In genomic region chr1:44799770-44800584, GRCh38 we compare ENCODE assay signal across 8 cellular contexts. TPM values are rescaled to one million over a fixed set of nuclear protein-coding genes. Genes with fewer than 3 reads are reported as not detected.
DNase-seq lines count a peak whose midpoint lies in the region; ATAC-seq lines count a peak whose summit lies in the region.

TSS of gene PLK3 (plus strand) at chr1:44800377. CDS start at chr1:44800464, 87 bp downstream.

- peak within 1 kb of the TSS; percentile 94 for H3K56ac ChIP-seq in mesendoderm (ENCODE audit: low read length)

- H3K4me3 Mint-ChIP-seq in activated CD8-positive, alpha-beta memory T cell treated with anti-CD3 and anti-CD28 coated beads, Interleukin-2, amount 10 ng/mL, durations not matched to agents 7 days and 5 days = peak within 1 kb of the TSS; percentile 78

- no peaks in the 10 kb centered on the region for H3K9me3 Mint-ChIP-seq in activated CD8-positive, alpha-beta memory T cell treated with anti-CD3 and anti-CD28 coated beads, Interleukin-2, amount 10 ng/mL, durations not matched to agents 7 days and 5 days (ENCODE audit: low read depth)

- CTCF ChIA-PET in activated CD8-positive, alpha-beta memory T cell treated with anti-CD3 and anti-CD28 coated beads, Interleukin-2, amount 10 ng/mL, durations not matched to agents 7 days and 5 days (lab: Charles Lee) = interaction anchor here (0.6 to 5.2 kb wide), 22 partner anchors 9 to 691 kb away, joined by 3 to 62 read pairs (median 5); partner anchors contain the start of genes BTBD19, EIF2B3, HECTD3 and MUTYH

- H3K9me3 ChIP-seq in HUES48 (ENCODE audit: control insufficient read depth, insufficient read depth, low read length) (no peaks in the 10 kb centered on the region), NT2/D1 (ENCODE audit: insufficient read depth, low read length) (no peaks in the 10 kb centered on the region), endocrine pancreas (ENCODE audit: control insufficient read depth, low read length) (no peaks in the 10 kb centered on the region)

- H3K18ac ChIP-seq in mesendoderm (ENCODE audit: low read length) = peak within 1 kb of the TSS; percentile 72

- H3K4me3 ChIP-seq in HUES48 (ENCODE audit: low read depth, low read length) (peak within 1 kb of the TSS; percentile 75), NT2/D1 (ENCODE audit: insufficient read length, low read depth) (peak within 1 kb of the TSS; percentile 89), endocrine pancreas (ENCODE audit: control insufficient read depth, insufficient read depth, low read length) (no peak within 1 kb of the TSS), mesendoderm (ENCODE audit: low read length) (peak within 1 kb of the TSS; percentile 73)

- no peaks in the 10 kb centered on the region for H3K79me2 ChIP-seq in mesendoderm (ENCODE audit: control insufficient read depth, insufficient read depth, low read length)

- peak within 1 kb of the TSS; percentile 89 for H3K9ac ChIP-seq in HUES48 (ENCODE audit: low read depth, low read length)
- H3K9ac ChIP-seq in NT2/D1 (ENCODE audit: insufficient read length, low read depth) = peak within 1 kb of the TSS; percentile 91
- H3K9ac ChIP-seq in endocrine pancreas (ENCODE audit: control insufficient read depth, insufficient read depth, low read length) = peak within 1 kb of the TSS; percentile 86
- H3K9ac ChIP-seq in mesendoderm (ENCODE audit: low read length) = peak within 1 kb of the TSS; percentile 86

- H4K5ac ChIP-seq in mesendoderm (ENCODE audit: low read length) = no peak within 1 kb of the TSS

- no peaks in the 10 kb centered on the region for H3K4me1 ChIP-seq in HUES48 (ENCODE audit: control insufficient read depth, insufficient read depth, low read length)
- peaks cover 22% of the 10 kb centered on the region for H3K4me1 ChIP-seq in NT2/D1 (ENCODE audit: insufficient read depth, insufficient read length)
- H3K4me1 ChIP-seq in endocrine pancreas (ENCODE audit: control insufficient read depth, insufficient read depth, low read length) = no peaks in the 10 kb centered on the region
- H3K4me1 ChIP-seq in mesendoderm (ENCODE audit: control insufficient read depth, low read depth, low read length) = peaks cover 5% of the 10 kb centered on the region

- ATAC-seq in GM21390 (IDR thresholded peaks at IDR 0.05; ENCODE audit: unreplicated experiment) = peak; percentile 86
- ATAC-seq in activated CD8-positive, alpha-beta memory T cell treated with anti-CD3 and anti-CD28 coated beads, Interleukin-2, amount 10 ng/mL, durations not matched to agents 7 days and 5 days = peak; percentile 81

- peak within 1 kb of the TSS; percentile 15 for H2BK120ac ChIP-seq in mesendoderm (ENCODE audit: low read depth, low read length)

- peaks cover 24% of the 10 kb centered on the region for H3K36me3 Mint-ChIP-seq in activated CD8-positive, alpha-beta memory T cell treated with anti-CD3 and anti-CD28 coated beads, Interleukin-2, amount 10 ng/mL, durations not matched to agents 7 days and 5 days

- H3K79me1 ChIP-seq in mesendoderm (ENCODE audit: low read length) = peaks cover 7% of the 10 kb centered on the region

- H3K27me3 ChIP-seq in HUES48 (ENCODE audit: control insufficient read depth, insufficient read depth, low read length) (peaks cover 4% of the 10 kb centered on the region), NT2/D1 (ENCODE audit: insufficient read depth, insufficient read length) (peaks cover 6% of the 10 kb centered on the region), endocrine pancreas (ENCODE audit: control insufficient read depth, insufficient read depth, low read length) (no peaks in the 10 kb centered on the region), mesendoderm (ENCODE audit: insufficient read depth, low read length, poor library complexity) (no peaks in the 10 kb centered on the region)

- peaks cover 27% of the 10 kb centered on the region for H3K36me3 ChIP-seq in HUES48 (ENCODE audit: control insufficient read depth, insufficient read depth, low read length)
- H3K36me3 ChIP-seq in NT2/D1 (ENCODE audit: insufficient read depth, insufficient read length, low read length) = peaks cover 34% of the 10 kb centered on the region
- peaks cover 2% of the 10 kb centered on the region for H3K36me3 ChIP-seq in endocrine pancreas (ENCODE audit: control insufficient read depth, insufficient read depth, low read length)
- no peaks in the 10 kb centered on the region for H3K36me3 ChIP-seq in mesendoderm (ENCODE audit: control insufficient read depth, insufficient read depth, low read length)

- H3K23ac ChIP-seq in mesendoderm (ENCODE audit: low read length) = peak within 1 kb of the TSS; percentile 98

- H3K4me2 ChIP-seq in mesendoderm (ENCODE audit: low read length) = peak within 1 kb of the TSS; percentile 90

- peaks cover 29% of the 10 kb centered on the region for H3K4me1 Mint-ChIP-seq in activated CD8-positive, alpha-beta memory T cell treated with anti-CD3 and anti-CD28 coated beads, Interleukin-2, amount 10 ng/mL, durations not matched to agents 7 days and 5 days

- peak within 1 kb of the TSS; percentile 100 for H3K27ac Mint-ChIP-seq in activated CD8-positive, alpha-beta memory T cell treated with anti-CD3 and anti-CD28 coated beads, Interleukin-2, amount 10 ng/mL, durations not matched to agents 7 days and 5 days

- no peaks in the 10 kb centered on the region for H3K27me3 Mint-ChIP-seq in activated CD8-positive, alpha-beta memory T cell treated with anti-CD3 and anti-CD28 coated beads, Interleukin-2, amount 10 ng/mL, durations not matched to agents 7 days and 5 days

- peak within 1 kb of the TSS; percentile 84 for H3K4ac ChIP-seq in mesendoderm (ENCODE audit: low read depth, low read length)

- peak within 1 kb of the TSS; percentile 71 for H2BK5ac ChIP-seq in mesendoderm (ENCODE audit: low read length)

- H2BK15ac ChIP-seq in mesendoderm (replicated peaks; ENCODE audit: low read depth) = no peak within 1 kb of the TSS

- DNase-seq in D341Med (ENCODE audit: low spot score) (peak; percentile 94), NT2/D1 (ENCODE audit: low read depth, low spot score) (peak; percentile 99), mesendoderm (peak; percentile 99)
- DNase-seq in activated CD8-positive, alpha-beta memory T cell treated with anti-CD3 and anti-CD28 coated beads, Interleukin-2, amount 10 ng/mL, durations not matched to agents 7 days and 5 days = peak; percentile 99
- DNase-seq in stimulated activated CD8-positive, alpha-beta memory T cell treated with anti-CD3 and anti-CD28 coated beads, Interleukin-15, amount 100 ng/mL, for 1 hour (ENCODE audit: low read depth) = peak; percentile 96

- no CpG with 5 or more reads among the region's 79 CpGs for WGBS in mesendoderm (ENCODE audit: extremely low coverage, insufficient coverage, low lambda C conversion rate)

- H3K27ac ChIP-seq in HUES48 (ENCODE audit: low read depth, low read length) = peak within 1 kb of the TSS; percentile 98
- H3K27ac ChIP-seq in mesendoderm (ENCODE audit: low read depth, low read length) = peak within 1 kb of the TSS; percentile 85

- no peak within 1 kb of the TSS for H4K8ac ChIP-seq in mesendoderm (ENCODE audit: low read depth, low read length)

- H2AK5ac ChIP-seq in mesendoderm (ENCODE audit: low read length) = no peak within 1 kb of the TSS

RNA-seq across cellular contexts. Expression of gene PLK3, which starts in this region (rescaled TPM):
- 10 to 100 TPM; 43.1 to 48.9 TPM for total RNA-seq in activated CD8-positive, alpha-beta memory T cell treated with anti-CD3 and anti-CD28 coated beads, Interleukin-2, amount 10 ng/mL, durations not matched to agents 7 days and 5 days
- 6.3 TPM for polyA plus RNA-seq in mesendoderm (2013, experiment 1 of 2)
- 6.2 TPM for polyA plus RNA-seq in mesendoderm (2013, experiment 2 of 2)
